8 cellular contexts compared by ENCODE assay signal in genomic region chr20:60057866-60058807, GRCh38.
A peak's percentile ranks its signal among the peaks of the same experiment; 100 is the strongest.
DNase-seq lines count a peak whose midpoint lies in the region; ATAC-seq and TF ChIP-seq lines count a peak whose summit lies in the region.

No MANE protein-coding gene starts in this region.

- H3K36me3 ChIP-seq in GM06990 (ENCODE audit: control insufficient read depth, insufficient read depth, low read length) (no peaks in the 10 kb centered on the region), fibroblast of lung (ENCODE audit: control insufficient read depth, insufficient read depth, low read length) (no peaks in the 10 kb centered on the region)

- H3K4me1 ChIP-seq in fibroblast of lung (ENCODE audit: control insufficient read depth, extremely low read depth, insufficient read depth, low read length) = peaks cover 3% of the 10 kb centered on the region

- no peak for TF ChIP-seq CTCF in GM06990 (IDR thresholded peaks at IDR 0.05; ENCODE audit: insufficient read depth, low read length, poor library complexity, severe bottlenecking)
- no peak for TF ChIP-seq CTCF in VCaP (conservative IDR thresholded peaks at IDR 0.05)
- TF ChIP-seq CTCF in fibroblast of lung (conservative IDR thresholded peaks at IDR 0.05 in 1 of 2, IDR thresholded peaks at IDR 0.05 in 1 of 2; ENCODE audit: low read depth in 1 of 2, low read length in 2 of 2) = no peak
- TF ChIP-seq CTCF in osteocyte (IDR thresholded peaks at IDR 0.05) = no peak

- H3K27me3 Mint-ChIP-seq in osteocyte (ENCODE audit: unreplicated experiment) = peaks cover 3% of the 10 kb centered on the region

- H3K4me2 ChIP-seq in fibroblast of lung (ENCODE audit: extremely low read depth, insufficient read depth, low read length) = no peak overlapping the region

- H3K27me3 ChIP-seq in GM06990 (replicated peaks; ENCODE audit: control insufficient read depth, insufficient read depth, low read length) (no peaks in the 10 kb centered on the region), fibroblast of lung (ENCODE audit: control insufficient read depth, insufficient read depth, low read length) (no peaks in the 10 kb centered on the region)

- peaks cover 49% of the 10 kb centered on the region for H3K4me1 Mint-ChIP-seq in osteocyte (ENCODE audit: unreplicated experiment)

- no peaks in the 10 kb centered on the region for H3K79me2 ChIP-seq in fibroblast of lung (ENCODE audit: control insufficient read depth, insufficient read depth, low read length)

- H4K20me1 ChIP-seq in fibroblast of lung (ENCODE audit: control insufficient read depth, extremely low read depth, insufficient read depth, low read length) = no peaks in the 10 kb centered on the region

- H2AFZ ChIP-seq in fibroblast of lung (ENCODE audit: low read length) = no peak overlapping the region

- no peaks in the 10 kb centered on the region for H3K9me3 ChIP-seq in fibroblast of lung (ENCODE audit: control insufficient read depth, insufficient read depth, low read depth, low read length)

- no peak for ATAC-seq in GM21723 (IDR thresholded peaks at IDR 0.05; ENCODE audit: unreplicated experiment)

- no peak overlapping the region for H3K9ac ChIP-seq in fibroblast of lung (ENCODE audit: insufficient read depth, low read length)

- peak; percentile 58 for DNase-seq in GM06990 (ENCODE audit: extremely low read depth, insufficient read length)
- DNase-seq in NCI-H1417 treated with DMSO at 0.1 percent for 48 hours (lab: John Stamatoyannopoulos, UW) = peak; percentile 84
- peak; percentile 64 to 72 for DNase-seq in fibroblast of lung (ENCODE audit: low read depth in 2 of 2)
- DNase-seq in osteocyte (ENCODE audit: extremely low spot score, unreplicated experiment) = peak; percentile 82
- DNase-seq in mucosa of gallbladder (ENCODE audit: low spot score) = no peak
- no peak for DNase-seq in COLO829 (ENCODE audit: low spot score)

- H3K4me3 ChIP-seq in GM06990 (replicated peaks; ENCODE audit: low read depth, low read length) (no peak overlapping the region), fibroblast of lung (replicated peaks in 1 of 4; ENCODE audit: control extremely low read depth in 1 of 4, insufficient read depth in 1 of 4, low read depth in 3 of 4, low read length in 4 of 4) (no peak overlapping the region)

- H3K36me3 Mint-ChIP-seq in osteocyte (ENCODE audit: unreplicated experiment) = no peaks in the 10 kb centered on the region

- H3K4me3 Mint-ChIP-seq in osteocyte (ENCODE audit: unreplicated experiment) = no peak overlapping the region

- H3K27ac ChIP-seq in VCaP (peak overlapping the region; percentile 87; the same call in 1 of the 2 replicates), fibroblast of lung (ENCODE audit: insufficient read depth, low read length) (no peak overlapping the region)

- H3K27ac Mint-ChIP-seq in osteocyte (ENCODE audit: unreplicated experiment) = peak overlapping the region; percentile 79

- H3K9me3 Mint-ChIP-seq in osteocyte (ENCODE audit: unreplicated experiment) = no peaks in the 10 kb centered on the region

Comparison
In these comparisons a context has a peak if more than half of its experiments do, and no peak if none do; other contexts are left out.
1. DNase-seq: peak in GM06990 (single experiment), NCI-H1417 treated with DMSO at 0.1 percent for 48 hours (single experiment), fibroblast of lung (2 of 2) and osteocyte (single experiment); none in mucosa of gallbladder (single experiment) and COLO829 (single experiment).